8 cellular contexts compared by ENCODE assay signal in genomic region chr18:78041218-78041617, GRCh38.
"Had no signal": no experiment of that assay in that cellular context is flagged by ENCODE, and none has a peak within 500 bp of the region (broad histone marks: within the 10 kb centered on the region; RNA-seq: fewer than 3 reads in every experiment).

No MANE protein-coding gene starts in this region.

- FAIRE-seq: HepG2 had no signal

- H3K36me3 ChIP-seq: HAP-1 had no signal

- DNase-seq: GM23248, GOT3, H7, KBM-7 had no signal

- H2AFZ ChIP-seq: GM23248 had no signal

- H3K4me1 ChIP-seq: HAP-1 had no signal

- H3K9me3 ChIP-seq: HAP-1 had no signal

- H3K4me2 ChIP-seq: KMS-11 had no signal

- H3K27ac ChIP-seq: GM23248, HL-60, KMS-11 had no signal

- H3K4me3 ChIP-seq: GM23248, HAP-1 had no signal
